ENCODE assay signal across 11 cellular contexts in genomic region chr19:13866463-13867046, GRCh38. TPM values are rescaled to one million over a fixed set of nuclear protein-coding genes. Genes with fewer than 3 reads are reported as not detected.
A peak's percentile ranks its signal among the peaks of the same experiment; 100 is the strongest.
DNase-seq lines count a peak whose midpoint lies in the region; ATAC-seq and TF ChIP-seq lines count a peak whose summit lies in the region.
"Had no signal": no experiment of that assay in that cellular context is flagged by ENCODE, and none has a peak within 500 bp of the region (broad histone marks: within the 10 kb centered on the region; RNA-seq: fewer than 3 reads in every experiment).

No MANE protein-coding gene starts in this region.

- 89% methylated on average over 14 of the region's 15 CpGs for WGBS in mammary epithelial cell (ENCODE audit: low coverage, missing lambda C conversion rate)
- WGBS in thymus = 82% methylated on average over 15 of the region's 15 CpGs

- H3K4me1 ChIP-seq in mammary epithelial cell (ENCODE audit: insufficient read depth, low read length) (peaks cover 9% of the 10 kb centered on the region), thymus (ENCODE audit: control insufficient read depth, insufficient read depth, low read length) (peaks cover 32% of the 10 kb centered on the region)

- no peak overlapping the region for H3K4me2 ChIP-seq in mammary epithelial cell (ENCODE audit: insufficient read depth, low read depth, low read length)

- peaks cover 7% of the 10 kb centered on the region for H3K36me3 Mint-ChIP-seq in MCF 10A (ENCODE audit: insufficient read depth, unreplicated experiment)
- peaks cover 2% of the 10 kb centered on the region for H3K36me3 Mint-ChIP-seq in activated naive CD8-positive, alpha-beta T cell treated with anti-CD3 and anti-CD28 coated beads, Interleukin-2, amount 50 U/mL, for 24 hours (ENCODE audit: low read depth)

- H3K4me3 ChIP-seq in mammary epithelial cell (replicated peaks in 1 of 3; ENCODE audit: insufficient read depth in 1 of 3, low read depth in 2 of 3, low read length in 3 of 3) (no peak overlapping the region), kidney epithelial cell (ENCODE audit: low read depth, low read length) (peak overlapping the region; percentile 66), thymus (ENCODE audit: low read length) (peak overlapping the region; percentile 70)

- no peaks in the 10 kb centered on the region for H3K9me3 Mint-ChIP-seq in MCF 10A (ENCODE audit: unreplicated experiment)
- H3K9me3 Mint-ChIP-seq in activated naive CD8-positive, alpha-beta T cell treated with anti-CD3 and anti-CD28 coated beads, Interleukin-2, amount 50 U/mL, for 24 hours = no peaks in the 10 kb centered on the region

- POLR2A ChIA-PET in MCF 10A (lab: Yijun Ruan, JAX) = interaction anchor here (0.6 kb wide), 1 partner anchor 205 kb away, joined by 3 read pairs; no protein-coding TSS in a partner anchor

- no peak overlapping the region for H3K27ac Mint-ChIP-seq in MCF 10A (ENCODE audit: low read depth, unreplicated experiment)
- H3K27ac Mint-ChIP-seq in activated naive CD8-positive, alpha-beta T cell treated with anti-CD3 and anti-CD28 coated beads, Interleukin-2, amount 50 U/mL, for 24 hours = peak overlapping the region; percentile 16

- no peaks in the 10 kb centered on the region for H4K20me1 ChIP-seq in mammary epithelial cell (ENCODE audit: insufficient read depth, low read length)

- peak overlapping the region; percentile 50 for H3K4me3 Mint-ChIP-seq in MCF 10A (ENCODE audit: unreplicated experiment)
- H3K4me3 Mint-ChIP-seq in activated naive CD8-positive, alpha-beta T cell treated with anti-CD3 and anti-CD28 coated beads, Interleukin-2, amount 50 U/mL, for 24 hours = peak overlapping the region; percentile 77

- H3K27ac ChIP-seq in mammary epithelial cell (ENCODE audit: insufficient read depth, low read depth, low read length) (no peak overlapping the region), thymus (ENCODE audit: low read depth) (no peak overlapping the region)

- in situ Hi-C loops in mammary epithelial cell (cut with MboI; ENCODE audit: low sequenced_read_pairs in 2 of 2) = loop anchor here (25.0 kb wide), 1 partner anchor 254 kb away; no protein-coding TSS in a partner anchor

- H3K9me3 ChIP-seq in mammary epithelial cell (replicated peaks; ENCODE audit: insufficient read depth, low read length) = no peaks in the 10 kb centered on the region
- no peaks in the 10 kb centered on the region for H3K9me3 ChIP-seq in thymus (ENCODE audit: control insufficient read depth)

- H3K79me2 ChIP-seq in mammary epithelial cell (ENCODE audit: insufficient read depth, low read length) = peaks cover 3% of the 10 kb centered on the region

- H3K36me3 ChIP-seq in mammary epithelial cell (ENCODE audit: insufficient read depth, low read length) (no peaks in the 10 kb centered on the region), kidney epithelial cell (ENCODE audit: control insufficient read depth, insufficient read depth, low read length) (no peaks in the 10 kb centered on the region), thymus (ENCODE audit: control insufficient read depth, insufficient read depth) (no peaks in the 10 kb centered on the region)

- peaks cover 34% of the 10 kb centered on the region for H3K27me3 Mint-ChIP-seq in MCF 10A (ENCODE audit: insufficient read depth, unreplicated experiment)
- peaks cover 31% of the 10 kb centered on the region for H3K27me3 Mint-ChIP-seq in activated naive CD8-positive, alpha-beta T cell treated with anti-CD3 and anti-CD28 coated beads, Interleukin-2, amount 50 U/mL, for 24 hours

- intact Hi-C loops in MCF 10A (cut with micrococcal nuclease) = no loop called here
- intact Hi-C loops in mammary epithelial cell (cut with micrococcal nuclease) = no loop called here

- CTCF ChIA-PET in MCF 10A (lab: Yijun Ruan, JAX) (no interaction called here), mammary epithelial cell (lab: Charles Lee; ENCODE audit: low non-redundant PET) (no interaction called here)

- BruUV-seq in MCF 10A (replicated peaks; lab: Mats Ljungman, UMichigan) = no TSS peak
- BruUV-seq in mammary epithelial cell (replicated peaks; lab: Mats Ljungman, UMichigan) = no TSS peak

- ATAC-seq in activated naive CD8-positive, alpha-beta T cell treated with anti-CD3 and anti-CD28 coated beads, Interleukin-2, amount 50 U/mL, for 24 hours = no peak
- ATAC-seq in HG03342 (IDR thresholded peaks at IDR 0.05; ENCODE audit: unreplicated experiment) (no peak), HG02840 (IDR thresholded peaks at IDR 0.05; ENCODE audit: low FRiP score, unreplicated experiment) (no peak)
- ATAC-seq: Panc1 had no signal

- TF ChIP-seq CTCF in MCF 10A (IDR thresholded peaks at IDR 0.05; ENCODE audit: unreplicated experiment) (no peak), mammary epithelial cell (conservative IDR thresholded peaks at IDR 0.05 in 1 of 2, IDR thresholded peaks at IDR 0.05 in 1 of 2; ENCODE audit: extremely low read depth in 1 of 2, insufficient read depth in 1 of 2, low read depth in 1 of 2, low read length in 2 of 2) (no peak), kidney epithelial cell (IDR thresholded peaks at IDR 0.05; ENCODE audit: insufficient read depth, low read length, poor library complexity, severe bottlenecking) (no peak)

- dilution Hi-C loops in mammary epithelial cell (cut with HindIII; ENCODE audit: low sequenced_read_pairs) = no loop called here

- H3K4me1 Mint-ChIP-seq in MCF 10A (ENCODE audit: insufficient read depth, unreplicated experiment) = peaks cover 14% of the 10 kb centered on the region
- peaks cover 36% of the 10 kb centered on the region for H3K4me1 Mint-ChIP-seq in activated naive CD8-positive, alpha-beta T cell treated with anti-CD3 and anti-CD28 coated beads, Interleukin-2, amount 50 U/mL, for 24 hours

- H2AFZ ChIP-seq in mammary epithelial cell (ENCODE audit: low read depth, low read length) = no peak overlapping the region

- H3K27me3 ChIP-seq in mammary epithelial cell (ENCODE audit: insufficient read depth, low read length) (peaks cover 2% of the 10 kb centered on the region), kidney epithelial cell (ENCODE audit: control insufficient read depth, insufficient read depth, low read length) (no peaks in the 10 kb centered on the region), thymus (ENCODE audit: control insufficient read depth, insufficient read depth) (peaks cover 4% of the 10 kb centered on the region)

- no peak overlapping the region for H3K9ac ChIP-seq in mammary epithelial cell (ENCODE audit: insufficient read depth, low read length)

- DNase-seq in MCF 10A (ENCODE audit: unreplicated experiment) (no peak), mammary epithelial cell (no peak), kidney epithelial cell (ENCODE audit: low read depth) (no peak), T-helper 9 cell (no peak)
- DNase-seq in activated naive CD8-positive, alpha-beta T cell treated with anti-CD3 and anti-CD28 coated beads, Interleukin-2, amount 50 U/mL, for 24 hours = no peak
- DNase-seq: kidney glomerular epithelial cell had no signal

RNA-seq across cellular contexts. Expression of gene NANOS3, which starts 10.4 kb away (rescaled TPM):
- total RNA-seq in MCF 10A (2022) = not detected in 2 replicates
- total RNA-seq in mammary epithelial cell = under 1 TPM in 1 of 2 donors, not detected in 1; 0.73 TPM
- not detected for polyA plus RNA-seq in mammary epithelial cell
- not detected for polyA minus RNA-seq in mammary epithelial cell
- total RNA-seq in kidney epithelial cell = 0.68 TPM in 1 of 2 replicates, not detected in the other
- 2.6 TPM for polyA plus RNA-seq in thymus
- total RNA-seq: HT1080 had no signal

RNA-seq across cellular contexts. Expression of gene BRME1, which starts 39.4 kb away (rescaled TPM):
- total RNA-seq in MCF 10A (2022) (0.75 and 1.8 TPM in 2 replicates), mammary epithelial cell (1 to 10 TPM; 1.0 to 3.8 TPM), kidney epithelial cell (1.7 and 2.5 TPM in 2 replicates)
- polyA plus RNA-seq in mammary epithelial cell (2.2 TPM), thymus (2.0 TPM)
- polyA minus RNA-seq in mammary epithelial cell = 1.0 TPM

RNA-seq across cellular contexts. Expression of gene CC2D1A, which starts 39.4 kb away (rescaled TPM):
- total RNA-seq in MCF 10A (2022) (36.7 and 37.1 TPM in 2 replicates), mammary epithelial cell (10 to 100 TPM; 31.7 to 58.8 TPM), kidney epithelial cell (26.5 and 32.0 TPM in 2 replicates)
- polyA plus RNA-seq in mammary epithelial cell (21.0 TPM), thymus (26.7 TPM)
- 16.1 TPM for polyA minus RNA-seq in mammary epithelial cell

Comparison
In these comparisons a context has a peak if more than half of its experiments do, and no peak if none do; other contexts are left out.
1. H3K4me3 ChIP-seq: peak in kidney epithelial cell (single experiment) and thymus (single experiment); none in mammary epithelial cell (0 of 3).